1 cellular context compared by ENCODE assay signal in genomic region chr12:126551882-126552281, GRCh38.
TF ChIP-seq lines count a peak whose summit lies in the region.

No MANE protein-coding gene starts in this region.

TF ChIP-seq in H1, 55 proteins besides CTCF, POLR2A, EP300 and RAD21 (continued from another document):
- TF ChIP-seq BRCA1 (IDR thresholded peaks at IDR 0.05; ENCODE audit: low read depth, low read length), result no peak
